14 cellular contexts compared by ENCODE assay signal in genomic region chr11:113771964-113772363, GRCh38. TPM values are rescaled to one million over a fixed set of nuclear protein-coding genes. Genes with fewer than 3 reads are reported as not detected.
DNase-seq lines count a peak whose midpoint lies in the region; ATAC-seq and TF ChIP-seq lines count a peak whose summit lies in the region.
"Had no signal": no experiment of that assay in that cellular context is flagged by ENCODE, and none has a peak within 500 bp of the region (broad histone marks: within the 10 kb centered on the region; RNA-seq: fewer than 3 reads in every experiment).

No MANE protein-coding gene starts in this region.

- no peak overlapping the region for H2AK5ac ChIP-seq in H9 (ENCODE audit: insufficient read length, low read length)

- H3K9ac ChIP-seq in H9 (ENCODE audit: extremely low read depth, insufficient read length, low read length), result no peak overlapping the region

- H3K27ac ChIP-seq in A673 (ENCODE audit: low read depth, low read length, poor library complexity, severe bottlenecking) (no peak overlapping the region), H9 (ENCODE audit: insufficient read length, low read depth, low read length) (no peak overlapping the region)
- H3K27ac ChIP-seq: testis had no signal

- POLR2A ChIA-PET in A673 (lab: Charles Lee; ENCODE audit: low non-redundant PET), result no interaction called here
- POLR2A ChIA-PET in activated CD8-positive, alpha-beta T cell treated with anti-CD3 and anti-CD28 coated beads, Interleukin-2, amount 10 ng/mL, durations not matched to agents 7 days and 5 days (lab: Charles Lee), result interaction anchor here (0.6 kb wide), 1 partner anchor 241 kb away, joined by 3 read pairs; no protein-coding TSS in a partner anchor

- H3K4me1 ChIP-seq in A673 (ENCODE audit: insufficient read depth, low read length, poor library complexity, severe bottlenecking) (peaks cover 4% of the 10 kb centered on the region), H9 (ENCODE audit: insufficient read depth, low read length) (no peaks in the 10 kb centered on the region)
- H3K4me1 ChIP-seq: testis had no signal

- H4K5ac ChIP-seq in H9 (ENCODE audit: insufficient read length, low read depth, low read length), result no peak overlapping the region

- CTCF ChIA-PET in A673 (lab: Charles Lee), result no interaction called here
- CTCF ChIA-PET in activated CD8-positive, alpha-beta T cell treated with anti-CD3 and anti-CD28 coated beads, Interleukin-2, amount 10 ng/mL, durations not matched to agents 7 days and 5 days (lab: Charles Lee), result interaction anchor here (0.8 to 1.1 kb wide), 2 partner anchors 34 to 102 kb away, joined by 3 to 4 read pairs; no protein-coding TSS in a partner anchor

- TF ChIP-seq CTCF in A673 (conservative IDR thresholded peaks at IDR 0.05; ENCODE audit: low read depth, low read length) (no peak), H9 (conservative IDR thresholded peaks at IDR 0.05) (no peak)

- ATAC-seq in activated CD8-positive, alpha-beta T cell treated with anti-CD3 and anti-CD28 coated beads, Interleukin-2, amount 10 ng/mL, durations not matched to agents 7 days and 5 days, result no peak
- ATAC-seq in memory B cell (ENCODE audit: low read depth) (no peak), GM19324 (IDR thresholded peaks at IDR 0.05; ENCODE audit: low FRiP score, unreplicated experiment) (no peak)
- ATAC-seq: heart right ventricle had no signal

- no peak overlapping the region for H4K91ac ChIP-seq in H9 (ENCODE audit: insufficient read length, low read depth, low read length)

- H3K4me3 Mint-ChIP-seq in H9, result peak overlapping the region; percentile 98 to 100
- H3K4me3 Mint-ChIP-seq in activated CD8-positive, alpha-beta T cell treated with anti-CD3 and anti-CD28 coated beads, Interleukin-2, amount 10 ng/mL, durations not matched to agents 7 days and 5 days, result peak overlapping the region; percentile 99
- peak overlapping the region; percentile 96 for H3K4me3 Mint-ChIP-seq in memory B cell

- WGBS in H9 (ENCODE audit: extremely low coverage, insufficient read length, low lambda C conversion rate), result no CpG with 5 or more reads among the region's 3 CpGs

- no peaks in the 10 kb centered on the region for H3K79me2 ChIP-seq in H9 (ENCODE audit: insufficient read depth, low read length)

- no peak overlapping the region for H3K18ac ChIP-seq in H9 (ENCODE audit: insufficient read length, low read depth, low read length)

- intact Hi-C loops in A673 (cut with micrococcal nuclease; ENCODE audit: unreplicated experiment), result loop anchor here (10.0 kb wide), 1 partner anchor 217 kb away; no protein-coding TSS in a partner anchor

- no peaks in the 10 kb centered on the region for H4K20me1 ChIP-seq in H9 (ENCODE audit: control insufficient read depth, insufficient read depth, insufficient read length)

- H2BK12ac ChIP-seq in H9 (ENCODE audit: insufficient read length, low read depth, low read length), result no peak overlapping the region

- H3T11ph ChIP-seq in H9 (ENCODE audit: low read length), result no peak overlapping the region

- no peak overlapping the region for H2BK120ac ChIP-seq in H9 (ENCODE audit: low read depth, low read length, poor library complexity, severe bottlenecking)

- no peak overlapping the region for H3K4ac ChIP-seq in H9 (ENCODE audit: low read depth, low read length)

- H3K36me3 ChIP-seq in A673 (ENCODE audit: insufficient read depth, low read length, poor library complexity, severe bottlenecking), result peaks cover 16% of the 10 kb centered on the region

- H2AFZ ChIP-seq in H9 (ENCODE audit: low read length), result no peak overlapping the region

- no peak overlapping the region for H2BK15ac ChIP-seq in H9 (ENCODE audit: low read depth, low read length)

- H3K4me1 Mint-ChIP-seq in H9, result peaks cover 2 to 10% of the 10 kb centered on the region in 2 experiments
- H3K4me1 Mint-ChIP-seq in activated CD8-positive, alpha-beta T cell treated with anti-CD3 and anti-CD28 coated beads, Interleukin-2, amount 10 ng/mL, durations not matched to agents 7 days and 5 days (ENCODE audit: low read depth), result peaks cover 37% of the 10 kb centered on the region
- H3K4me1 Mint-ChIP-seq in memory B cell, result peaks cover 21% of the 10 kb centered on the region

- peaks cover 9% of the 10 kb centered on the region for H3K27me3 Mint-ChIP-seq in H9 (ENCODE audit: low read depth)
- peaks cover 8% of the 10 kb centered on the region for H3K27me3 Mint-ChIP-seq in activated CD8-positive, alpha-beta T cell treated with anti-CD3 and anti-CD28 coated beads, Interleukin-2, amount 10 ng/mL, durations not matched to agents 7 days and 5 days (ENCODE audit: low read depth)
- H3K27me3 Mint-ChIP-seq in memory B cell, result no peaks in the 10 kb centered on the region

- no peak overlapping the region for H3K56ac ChIP-seq in H9 (ENCODE audit: insufficient read length, low read depth, low read length)

- H3K23ac ChIP-seq in H9 (ENCODE audit: insufficient read length, low read depth, low read length), result no peak overlapping the region

- H3K23me2 ChIP-seq in H9 (ENCODE audit: insufficient read length, low read depth, low read length, poor library complexity, severe bottlenecking), result no peaks in the 10 kb centered on the region

- H3K79me1 ChIP-seq in H9 (ENCODE audit: insufficient read depth, low read depth, low read length, poor library complexity, severe bottlenecking), result no peaks in the 10 kb centered on the region

- no peak overlapping the region for H4K8ac ChIP-seq in H9 (replicated peaks; ENCODE audit: insufficient read length, low read depth, low read length)

- H3K9me3 Mint-ChIP-seq in H9 (no peaks in the 10 kb centered on the region; a peak in 2 of 5 replicates), memory B cell (no peaks in the 10 kb centered on the region)
- H3K9me3 Mint-ChIP-seq in activated CD8-positive, alpha-beta T cell treated with anti-CD3 and anti-CD28 coated beads, Interleukin-2, amount 10 ng/mL, durations not matched to agents 7 days and 5 days (ENCODE audit: insufficient read depth), result no peaks in the 10 kb centered on the region
- H3K9me3 Mint-ChIP-seq: dendritic cell treated with granulocyte-macrophage colony-stimulating factor and Interleukin-4, amounts not matched to agents 40 ng/mL and 50 ng/mL, for 4 days had no signal

- no peak overlapping the region for H3K14ac ChIP-seq in H9 (ENCODE audit: insufficient read depth, low read length)

- H3K27ac Mint-ChIP-seq in H9, result no peak overlapping the region; a peak in 1 of 7 replicates
- peak overlapping the region; percentile 2 for H3K27ac Mint-ChIP-seq in activated CD8-positive, alpha-beta T cell treated with anti-CD3 and anti-CD28 coated beads, Interleukin-2, amount 10 ng/mL, durations not matched to agents 7 days and 5 days
- no peak overlapping the region for H3K27ac Mint-ChIP-seq in memory B cell
- H3K27ac Mint-ChIP-seq: dendritic cell treated with granulocyte-macrophage colony-stimulating factor and Interleukin-4, amounts not matched to agents 40 ng/mL and 50 ng/mL, for 4 days had no signal

- no peak overlapping the region for H2BK5ac ChIP-seq in H9 (ENCODE audit: insufficient read length, low read length)

- H3K4me3 ChIP-seq in A673 (ENCODE audit: low read depth, low read length, poor library complexity, severe bottlenecking), result peak overlapping the region; percentile 93

- H3K36me3 Mint-ChIP-seq in H9 (ENCODE audit: insufficient read depth in 1 of 3, low read depth in 3 of 3) (peaks cover 10 to 29% (median 28%) of the 10 kb centered on the region in 3 experiments; a peak in 6 of 7 replicates), memory B cell (peaks cover 11% of the 10 kb centered on the region)
- peaks cover 30% of the 10 kb centered on the region for H3K36me3 Mint-ChIP-seq in activated CD8-positive, alpha-beta T cell treated with anti-CD3 and anti-CD28 coated beads, Interleukin-2, amount 10 ng/mL, durations not matched to agents 7 days and 5 days (ENCODE audit: low read depth)

- H3K9me3 ChIP-seq in A673 (ENCODE audit: low read depth, low read length, poor library complexity, severe bottlenecking), result no peaks in the 10 kb centered on the region
- H3K9me3 ChIP-seq in H9 (ENCODE audit: control insufficient read depth, low read depth, low read length), result no peaks in the 10 kb centered on the region
- H3K9me3 ChIP-seq: heart right ventricle, testis had no signal

- H3K4me2 ChIP-seq in H9 (ENCODE audit: insufficient read depth, insufficient read length, low read length), result peak overlapping the region; percentile 22

- no peak for DNase-seq in A673 (ENCODE audit: low spot score)
- no peak for DNase-seq in H9
- no peak for DNase-seq in activated CD8-positive, alpha-beta T cell treated with anti-CD3 and anti-CD28 coated beads, Interleukin-2, amount 10 ng/mL, durations not matched to agents 7 days and 5 days
- DNase-seq in memory B cell (ENCODE audit: low spot score in 2 of 2), result no peak
- no peak for DNase-seq in NCI-H510A (lab: John Stamatoyannopoulos, UW)
- no peak for DNase-seq in stimulated activated CD4-positive, alpha-beta T cell treated with anti-CD3 and anti-CD28 coated beads, Interleukin-12 subunit alpha, Interleukin-12 subunit beta, amount 100 ng/mL, for 4 hours
- no peak for DNase-seq in NCI-H2196 (lab: John Stamatoyannopoulos, UW; ENCODE audit: unreplicated experiment)
- DNase-seq: heart right ventricle; NCI-H526; stimulated activated CD4-positive, alpha-beta T cell treated with anti-CD3 and anti-CD28 coated beads, Interleukin-2, amount 100 ng/mL, for 48 hours; testis had no signal

- no peak overlapping the region for H2BK20ac ChIP-seq in H9 (ENCODE audit: low read depth, low read length, poor library complexity, severe bottlenecking)

- BruUV-seq in A673 (replicated peaks; lab: Mats Ljungman, UMichigan), result no TSS peak

- H3K27me3 ChIP-seq in A673 (replicated peaks; ENCODE audit: insufficient read depth, low read depth, low read length, poor library complexity) (no peaks in the 10 kb centered on the region), H9 (ENCODE audit: insufficient read depth, low read length) (no peaks in the 10 kb centered on the region)
- H3K27me3 ChIP-seq: heart right ventricle, testis had no signal

RNA-seq across cellular contexts. Expression of gene ZW10, which starts 1.5 kb away (rescaled TPM):
- total RNA-seq in A673 (2021) (31.4 TPM in 2 replicates), H9 (2021) (23.6 and 26.0 TPM in 2 replicates)
- 10 to 100 TPM; 21.0 to 21.5 TPM for total RNA-seq in activated CD8-positive, alpha-beta T cell treated with anti-CD3 and anti-CD28 coated beads, Interleukin-2, amount 10 ng/mL, durations not matched to agents 7 days and 5 days

RNA-seq across cellular contexts. Expression of gene CLDN25, which starts 7.6 kb away (rescaled TPM):
- total RNA-seq in A673 (2021) (not detected in 2 replicates), H9 (2021) (not detected in 2 replicates)
- total RNA-seq in activated CD8-positive, alpha-beta T cell treated with anti-CD3 and anti-CD28 coated beads, Interleukin-2, amount 10 ng/mL, durations not matched to agents 7 days and 5 days, result not detected
- total RNA-seq: heart right ventricle; T-helper 1 cell treated with Interleukin-12 subunit alpha and Interleukin-12 subunit beta and Interleukin-4 antibody, amounts not matched to agents 30 ng/mL and 1 ng/mL, for 36 hours; testis had no signal
